16 cellular contexts compared by ENCODE assay signal in the genomic region with DNA sequence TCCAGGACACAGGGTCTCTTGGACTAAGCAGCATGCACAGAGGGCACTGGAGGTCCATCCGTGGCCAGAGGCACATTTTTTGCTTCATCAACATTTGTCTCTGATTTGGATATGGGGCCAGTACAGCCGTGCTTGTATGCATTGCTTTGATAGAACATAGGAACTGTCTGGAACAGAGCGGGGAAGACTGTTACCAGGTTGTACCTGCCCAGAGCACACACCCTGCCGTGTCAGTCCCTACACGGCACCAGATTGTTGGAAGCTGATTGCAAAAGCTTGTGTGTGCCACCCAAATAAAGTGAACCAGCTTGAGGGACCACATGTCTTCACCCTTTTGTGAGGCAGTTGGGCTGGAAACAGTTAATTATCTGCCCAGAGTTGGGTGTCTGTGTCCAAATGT. TPM values are rescaled to one million over a fixed set of nuclear protein-coding genes. Genes with fewer than 3 reads are reported as not detected.
DNase-seq lines count a peak whose midpoint lies in the region; ATAC-seq and TF ChIP-seq lines count a peak whose summit lies in the region.
"Had no signal": no experiment of that assay in that cellular context is flagged by ENCODE, and none has a peak within 500 bp of the region (broad histone marks: within the 10 kb centered on the region; RNA-seq: fewer than 3 reads in every experiment).

No MANE protein-coding gene starts in this region.

- H3K9me3 ChIP-seq in hepatocyte (ENCODE audit: low read depth): no peaks in the 10 kb centered on the region
- H3K9me3 ChIP-seq in smooth muscle cell (replicated peaks; ENCODE audit: low read depth): no peaks in the 10 kb centered on the region
- H3K9me3 ChIP-seq: HAP-1, psoas muscle had no signal

- peak; percentile 62 for DNase-seq in G401 (ENCODE audit: low spot score)
- DNase-seq in hepatocyte (ENCODE audit: low spot score): no peak
- DNase-seq in smooth muscle cell (lab: John Stamatoyannopoulos, UW; ENCODE audit: unreplicated experiment): no peak
- DNase-seq in NCI-H2029 treated with DMSO at 0.1 percent for 48 hours (lab: John Stamatoyannopoulos, UW): no peak
- no peak for DNase-seq in ecto neural progenitor cell (ENCODE audit: low spot score)
- DNase-seq: activated gamma-delta T cell treated with Interleukin-2 at 50 U/mL for 16 hours; hippocampal formation; NCI-H1694 treated with DMSO at 0.1 percent for 48 hours; NCI-H446 treated with DMSO at 0.1 percent for 48 hours; psoas muscle; SHP77 treated with DMSO at 0.1 percent for 48 hours; stimulated activated CD4-positive, alpha-beta T cell treated with anti-CD3 and anti-CD28 coated beads, Interleukin-15, amount 100 ng/mL, for 24 hours had no signal

- H3K4me2 ChIP-seq in hepatocyte (peak overlapping the region; percentile 5), smooth muscle cell (no peak overlapping the region)

- H3K79me2 ChIP-seq in hepatocyte: peaks cover 95% of the 10 kb centered on the region
- peaks cover 86% of the 10 kb centered on the region for H3K79me2 ChIP-seq in smooth muscle cell (ENCODE audit: low read depth)

- peaks cover 9% of the 10 kb centered on the region for H3K36me3 ChIP-seq in hepatocyte (replicated peaks; ENCODE audit: insufficient read depth, low read depth)
- peaks cover 11% of the 10 kb centered on the region for H3K36me3 ChIP-seq in smooth muscle cell (ENCODE audit: low read depth)

- no peaks in the 10 kb centered on the region for H3K9me2 ChIP-seq in hepatocyte (replicated peaks; ENCODE audit: insufficient read depth)

- WGBS in hepatocyte (ENCODE audit: low lambda C conversion rate, missing lambda C conversion rate): 82% methylated on average over 5 of the region's 5 CpGs
- 75% methylated on average over 5 of the region's 5 CpGs for WGBS in smooth muscle cell (ENCODE audit: low lambda C conversion rate)

- H3K27me3 Mint-ChIP-seq in activated T-helper 17 cell treated with anti-CD3 and anti-CD28 coated beads, Interleukin-2, amount 50 U/mL, for 72 hours: no peaks in the 10 kb centered on the region

- H3K27me3 ChIP-seq in hepatocyte (no peaks in the 10 kb centered on the region), smooth muscle cell (ENCODE audit: low read depth) (no peaks in the 10 kb centered on the region)

- no peak overlapping the region for H2AFZ ChIP-seq in hepatocyte
- H2AFZ ChIP-seq in smooth muscle cell (ENCODE audit: low read depth): no peak overlapping the region

- in situ Hi-C loops in G401 (cut with HindIII; ENCODE audit: low sequenced_read_pairs): no loop called here

- no peak overlapping the region for H3K27ac Mint-ChIP-seq in activated T-helper 17 cell treated with anti-CD3 and anti-CD28 coated beads, Interleukin-2, amount 50 U/mL, for 72 hours
- H3K27ac Mint-ChIP-seq: T-helper 2 cell treated with Interferon-gamma antibody and Interleukin-4, amounts not matched to agents 5 μg/mL and 100 μg/mL, for 36 hours had no signal

- H3K4me3 ChIP-seq in hepatocyte (no peak overlapping the region), smooth muscle cell (no peak overlapping the region)
- H3K4me3 ChIP-seq: HAP-1, psoas muscle had no signal

- H3K27ac ChIP-seq in hepatocyte: peak overlapping the region; percentile 45
- peak overlapping the region; percentile 21 for H3K27ac ChIP-seq in smooth muscle cell (ENCODE audit: low read depth)
- H3K27ac ChIP-seq: psoas muscle had no signal

- TF ChIP-seq CTCF in hepatocyte (IDR thresholded peaks at IDR 0.05; ENCODE audit: poor library complexity) (no peak), smooth muscle cell (IDR thresholded peaks at IDR 0.05; ENCODE audit: borderline replicate concordance, insufficient read depth, poor library complexity, severe bottlenecking) (no peak)

- H3K9ac ChIP-seq in smooth muscle cell (ENCODE audit: low read depth): no peak overlapping the region

- peaks cover 74% of the 10 kb centered on the region for H4K20me1 ChIP-seq in hepatocyte (ENCODE audit: insufficient read depth, poor library complexity, severe bottlenecking)
- peaks cover 100% of the 10 kb centered on the region for H4K20me1 ChIP-seq in smooth muscle cell (ENCODE audit: low read depth)

- no peak for ATAC-seq in activated T-helper 17 cell treated with anti-CD3 and anti-CD28 coated beads, Interleukin-2, amount 50 U/mL, for 72 hours (replicated peaks)
- no peak for ATAC-seq in HG02678 (IDR thresholded peaks at IDR 0.05; ENCODE audit: unreplicated experiment)

- H3K4me1 Mint-ChIP-seq in activated T-helper 17 cell treated with anti-CD3 and anti-CD28 coated beads, Interleukin-2, amount 50 U/mL, for 72 hours: peaks cover 25% of the 10 kb centered on the region

- peak overlapping the region; percentile 39 for H3K4me3 Mint-ChIP-seq in activated T-helper 17 cell treated with anti-CD3 and anti-CD28 coated beads, Interleukin-2, amount 50 U/mL, for 72 hours
- H3K4me3 Mint-ChIP-seq: T-helper 2 cell treated with Interferon-gamma antibody and Interleukin-4, amounts not matched to agents 5 μg/mL and 100 μg/mL, for 36 hours had no signal

- H3K4me1 ChIP-seq in hepatocyte (ENCODE audit: insufficient read depth) (peaks cover 28% of the 10 kb centered on the region), smooth muscle cell (ENCODE audit: low read depth) (peaks cover 5% of the 10 kb centered on the region)
- H3K4me1 ChIP-seq: HAP-1 had no signal

- H3K36me3 Mint-ChIP-seq in activated T-helper 17 cell treated with anti-CD3 and anti-CD28 coated beads, Interleukin-2, amount 50 U/mL, for 72 hours (ENCODE audit: low read depth): peaks cover 87% of the 10 kb centered on the region

- H3F3A ChIP-seq in smooth muscle cell (ENCODE audit: low read depth): peaks cover 31% of the 10 kb centered on the region

- no peaks in the 10 kb centered on the region for H3K9me3 Mint-ChIP-seq in activated T-helper 17 cell treated with anti-CD3 and anti-CD28 coated beads, Interleukin-2, amount 50 U/mL, for 72 hours
- H3K9me3 Mint-ChIP-seq: T-helper 2 cell treated with Interferon-gamma antibody and Interleukin-4, amounts not matched to agents 5 μg/mL and 100 μg/mL, for 36 hours had no signal

RNA-seq across cellular contexts. Expression of a gene that starts 21.0 kb away (rescaled TPM):
- total RNA-seq in G401 (2014; rRNA removed; shearing (Covaris generic)): 3.0 and 5.1 TPM in 2 replicates
- 1 to 10 TPM; 4.3 to 5.5 TPM for total RNA-seq in activated T-helper 17 cell treated with anti-CD3 and anti-CD28 coated beads, Interleukin-2, amount 50 U/mL, for 72 hours
- 77.3 and 81.1 TPM in 2 replicates for total RNA-seq in hepatocyte
- 68.4 and 74.2 TPM in 2 replicates for polyA plus RNA-seq in hepatocyte
- 31.0 and 37.5 TPM in 2 replicates for total RNA-seq in smooth muscle cell
- polyA plus RNA-seq in smooth muscle cell: 25.9 and 26.0 TPM in 2 replicates
